In genomic region chr4:5705672-5706310, GRCh38 we compare ENCODE assay signal across 17 cellular contexts.
"Had no signal": no experiment of that assay in that cellular context is flagged by ENCODE, and none has a peak within 500 bp of the region (broad histone marks: within the 10 kb centered on the region; RNA-seq: fewer than 3 reads in every experiment).

No MANE protein-coding gene starts in this region.

- H3K4me3 ChIP-seq: mucosa of descending colon, thoracic aorta, upper lobe of right lung had no signal

- H3K4me1 ChIP-seq: parathyroid adenoma had no signal

- ATAC-seq: left ventricle myocardium superior; mucosa of descending colon; naive thymus-derived CD4-positive, alpha-beta T cell; sciatic nerve; stimulated activated memory B cell treated with anti-CD40 and anti-IgM and Interleukin-4, amounts not matched to agents 10 μg/mL and 1 μg/mL and 100 μg/mL, for 72 hours; T-cell; upper lobe of right lung had no signal

- H3K9me3 ChIP-seq: mucosa of descending colon, neutrophil, thoracic aorta, upper lobe of right lung had no signal

- H3K27me3 ChIP-seq: upper lobe of right lung had no signal

- H3K27ac ChIP-seq: epithelial cell of prostate, neutrophil, parathyroid adenoma, thoracic aorta, upper lobe of right lung had no signal

- DNase-seq: activated CD4-positive, alpha-beta T cell treated with anti-CD3 and anti-CD28 coated beads, Interleukin-2, amount 10 ng/mL, durations not matched to agents 24 days and 14 days; activated CD4-positive, CD25-positive, alpha-beta regulatory T cell; activated CD8-positive, alpha-beta memory T cell treated with anti-CD3 and anti-CD28 coated beads for 24 hours; activated CD8-positive, alpha-beta memory T cell treated with anti-CD3 and anti-CD28 coated beads, Interleukin-2, amount 50 U/mL, for 48 hours; activated T-cell treated with anti-CD3 and anti-CD28 coated beads, Interleukin-2, amount 50 U/mL, for 72 hours; left ventricle myocardium superior; mucosa of descending colon; naive thymus-derived CD4-positive, alpha-beta T cell; stimulated activated CD4-positive, alpha-beta T cell treated with anti-CD3 and anti-CD28 coated beads, Interleukin-4, amount 100 ng/mL, for 4 hours; T-cell; upper lobe of right lung had no signal

- H3K36me3 ChIP-seq: neutrophil, upper lobe of right lung had no signal
